ENCODE assay signal across 2 cellular contexts in genomic region chr3:165193392-165194268, GRCh38.
TF ChIP-seq lines count a peak whose summit lies in the region.

No MANE protein-coding gene starts in this region.

TF ChIP-seq in liver, 16 proteins besides CTCF, POLR2A, EP300 and RAD21:
- TF ChIP-seq NR2F2 (IDR thresholded peaks at IDR 0.05): no peak
- TF ChIP-seq SP1 (IDR thresholded peaks at IDR 0.05): no peak
- no peak for TF ChIP-seq FOXA2 (IDR thresholded peaks at IDR 0.05)
- TF ChIP-seq HNF4A (conservative IDR thresholded peaks at IDR 0.05): no peak
- TF ChIP-seq, protein P1, sequence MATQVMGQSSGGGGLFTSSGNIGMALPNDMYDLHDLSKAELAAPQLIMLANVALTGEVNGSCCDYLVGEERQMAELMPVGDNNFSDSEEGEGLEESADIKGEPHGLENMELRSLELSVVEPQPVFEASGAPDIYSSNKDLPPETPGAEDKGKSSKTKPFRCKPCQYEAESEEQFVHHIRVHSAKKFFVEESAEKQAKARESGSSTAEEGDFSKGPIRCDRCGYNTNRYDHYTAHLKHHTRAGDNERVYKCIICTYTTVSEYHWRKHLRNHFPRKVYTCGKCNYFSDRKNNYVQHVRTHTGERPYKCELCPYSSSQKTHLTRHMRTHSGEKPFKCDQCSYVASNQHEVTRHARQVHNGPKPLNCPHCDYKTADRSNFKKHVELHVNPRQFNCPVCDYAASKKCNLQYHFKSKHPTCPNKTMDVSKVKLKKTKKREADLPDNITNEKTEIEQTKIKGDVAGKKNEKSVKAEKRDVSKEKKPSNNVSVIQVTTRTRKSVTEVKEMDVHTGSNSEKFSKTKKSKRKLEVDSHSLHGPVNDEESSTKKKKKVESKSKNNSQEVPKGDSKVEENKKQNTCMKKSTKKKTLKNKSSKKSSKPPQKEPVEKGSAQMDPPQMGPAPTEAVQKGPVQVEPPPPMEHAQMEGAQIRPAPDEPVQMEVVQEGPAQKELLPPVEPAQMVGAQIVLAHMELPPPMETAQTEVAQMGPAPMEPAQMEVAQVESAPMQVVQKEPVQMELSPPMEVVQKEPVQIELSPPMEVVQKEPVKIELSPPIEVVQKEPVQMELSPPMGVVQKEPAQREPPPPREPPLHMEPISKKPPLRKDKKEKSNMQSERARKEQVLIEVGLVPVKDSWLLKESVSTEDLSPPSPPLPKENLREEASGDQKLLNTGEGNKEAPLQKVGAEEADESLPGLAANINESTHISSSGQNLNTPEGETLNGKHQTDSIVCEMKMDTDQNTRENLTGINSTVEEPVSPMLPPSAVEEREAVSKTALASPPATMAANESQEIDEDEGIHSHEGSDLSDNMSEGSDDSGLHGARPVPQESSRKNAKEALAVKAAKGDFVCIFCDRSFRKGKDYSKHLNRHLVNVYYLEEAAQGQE (IDR thresholded peaks at IDR 0.05): no peak
- TF ChIP-seq GABPA (IDR thresholded peaks at IDR 0.05 in 1 of 2, conservative IDR thresholded peaks at IDR 0.05 in 1 of 2): no peak
- TF ChIP-seq MAX (IDR thresholded peaks at IDR 0.05): no peak
- TF ChIP-seq FOXA1 (IDR thresholded peaks at IDR 0.05): no peak
- no peak for TF ChIP-seq HNF4G (IDR thresholded peaks at IDR 0.05)
- TF ChIP-seq ATF3 (IDR thresholded peaks at IDR 0.05): no peak
- no peak for TF ChIP-seq EGR1 (IDR thresholded peaks at IDR 0.05; ENCODE audit: low read depth in 2 of 2)
- no peak for TF ChIP-seq ZBTB33 (IDR thresholded peaks at IDR 0.05)
- no peak for TF ChIP-seq JUND (IDR thresholded peaks at IDR 0.05)
- TF ChIP-seq RXRA (IDR thresholded peaks at IDR 0.05): no peak
- TF ChIP-seq YY1 (IDR thresholded peaks at IDR 0.05): no peak
- TF ChIP-seq TAF1 (conservative IDR thresholded peaks at IDR 0.05): no peak

TF ChIP-seq in HepG2, 621 proteins besides CTCF, POLR2A, EP300 and RAD21:
- TF ChIP-seq TGIF2 (CRISPR knock-in tag; IDR thresholded peaks at IDR 0.05): no peak
- no peak for TF ChIP-seq ZNF510 (CRISPR knock-in tag; IDR thresholded peaks at IDR 0.05; ENCODE audit: low read depth)
- no peak for TF ChIP-seq NR2F2 (IDR thresholded peaks at IDR 0.05; ENCODE audit: borderline replicate concordance, low read depth)
- TF ChIP-seq, protein P2, sequence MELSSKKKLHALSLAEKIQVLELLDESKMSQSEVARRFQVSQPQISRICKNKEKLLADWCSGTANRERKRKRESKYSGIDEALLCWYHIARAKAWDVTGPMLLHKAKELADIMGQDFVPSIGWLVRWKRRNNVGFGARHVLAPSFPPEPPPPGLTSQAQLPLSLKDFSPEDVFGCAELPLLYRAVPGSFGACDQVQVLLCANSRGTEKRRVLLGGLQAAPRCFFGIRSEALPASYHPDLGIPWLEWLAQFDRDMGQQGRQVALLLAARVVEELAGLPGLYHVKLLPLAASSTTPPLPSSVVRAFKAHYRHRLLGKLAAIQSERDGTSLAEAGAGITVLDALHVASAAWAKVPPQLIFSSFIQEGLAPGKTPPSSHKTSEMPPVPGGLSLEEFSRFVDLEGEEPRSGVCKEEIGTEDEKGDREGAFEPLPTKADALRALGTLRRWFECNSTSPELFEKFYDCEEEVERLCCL (CRISPR knock-in tag; IDR thresholded peaks at IDR 0.05; ENCODE audit: borderline replicate concordance): no peak
